In the genomic region with DNA sequence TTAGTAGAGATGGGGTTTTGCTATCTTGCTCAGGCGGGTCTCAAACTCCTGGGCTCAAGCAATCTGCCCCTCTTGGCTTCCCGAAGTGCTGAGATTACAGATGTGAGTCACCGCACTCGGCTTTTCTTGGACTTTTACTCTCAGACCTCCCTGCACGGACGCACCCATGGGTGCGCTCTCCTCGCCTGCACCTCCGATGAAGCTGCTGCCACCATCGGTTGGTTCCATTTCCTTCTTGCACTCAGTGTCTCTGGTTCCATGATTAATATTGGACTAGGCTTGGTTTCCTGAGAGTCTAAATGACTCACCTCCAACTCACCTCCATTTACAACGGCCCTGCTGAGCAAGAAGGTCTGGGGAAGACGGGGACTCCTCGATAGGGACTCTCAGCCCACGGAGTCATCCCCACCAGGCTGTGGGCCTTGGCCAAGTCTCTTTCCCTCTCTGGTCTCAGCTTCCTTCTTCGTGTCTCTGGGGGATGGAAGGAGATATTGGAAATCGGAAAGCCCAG, we compare ENCODE assay signal across 1 cellular context.
TF ChIP-seq lines count a peak whose summit lies in the region.

No MANE protein-coding gene starts in this region.

TF ChIP-seq in IMR-90, 13 proteins besides CTCF, POLR2A, EP300 and RAD21:
- TF ChIP-seq MAFK (IDR thresholded peaks at IDR 0.05; ENCODE audit: low read depth, low read length) (no peak), BHLHE40 (IDR thresholded peaks at IDR 0.05; ENCODE audit: low read depth, low read length) (no peak)
